In the genomic region with DNA sequence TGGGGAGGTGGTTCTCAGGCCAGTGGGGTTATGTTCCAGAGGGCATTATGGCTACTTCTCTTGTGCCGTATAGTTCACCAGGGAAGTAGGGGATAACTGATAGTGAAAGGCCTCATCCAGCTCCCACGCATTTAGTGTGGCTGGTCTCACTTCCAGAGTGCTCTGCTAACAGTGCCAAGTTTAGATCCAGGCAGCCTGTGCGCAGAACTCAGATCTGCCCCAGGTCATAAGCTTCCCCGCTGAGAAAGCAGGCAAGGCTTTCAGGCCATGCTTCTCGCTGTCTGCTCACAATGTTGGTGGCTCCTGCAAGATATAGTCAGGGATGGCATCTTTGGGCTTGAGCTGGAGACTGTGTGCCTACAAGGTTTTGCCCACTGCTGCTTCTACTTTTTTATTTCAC, we compare ENCODE assay signal across 18 cellular contexts. TPM values are rescaled to one million over a fixed set of nuclear protein-coding genes. Genes with fewer than 3 reads are reported as not detected.
DNase-seq lines count a peak whose midpoint lies in the region; ATAC-seq and TF ChIP-seq lines count a peak whose summit lies in the region.
"Had no signal": no experiment of that assay in that cellular context is flagged by ENCODE, and none has a peak within 500 bp of the region (broad histone marks: within the 10 kb centered on the region; RNA-seq: fewer than 3 reads in every experiment).

No MANE protein-coding gene starts in this region.

- H3K4me3 ChIP-seq in choroid plexus epithelial cell (ENCODE audit: low read depth, low read length) (no peak overlapping the region), right cardiac atrium (ENCODE audit: low read length) (no peak overlapping the region)
- H3K4me3 ChIP-seq: GM23248, K562 had no signal

- intact Hi-C loops in activated T-helper 1 cell treated with anti-CD3 and anti-CD28 coated beads, Interleukin-12 subunit alpha, Interleukin-12 subunit beta, Interleukin-2, Interleukin-4 antibody, amounts not matched to agents 30 ng/mL and 10 ng/mL and 1 ng/mL, durations not matched to agents 14 hours and 24 hours and 36 hours (cut with micrococcal nuclease): no loop called here
- intact Hi-C loops in right cardiac atrium (cut with DNase I): no loop called here

- WGBS in right cardiac atrium: 73% methylated on average over 5 of the region's 5 CpGs

- in situ Hi-C loops in G401 (cut with HindIII; ENCODE audit: low sequenced_read_pairs): no loop called here

- H3K27me3 Mint-ChIP-seq in activated T-helper 1 cell treated with anti-CD3 and anti-CD28 coated beads, Interleukin-12 subunit alpha, Interleukin-12 subunit beta, Interleukin-2, Interleukin-4 antibody, amounts not matched to agents 30 ng/mL and 10 ng/mL and 1 ng/mL, durations not matched to agents 14 hours and 24 hours and 36 hours (ENCODE audit: insufficient read depth): no peaks in the 10 kb centered on the region
- H3K27me3 Mint-ChIP-seq: CD4-positive, alpha-beta memory T cell had no signal

- H3K4me1 Mint-ChIP-seq in activated T-helper 1 cell treated with anti-CD3 and anti-CD28 coated beads, Interleukin-12 subunit alpha, Interleukin-12 subunit beta, Interleukin-2, Interleukin-4 antibody, amounts not matched to agents 30 ng/mL and 10 ng/mL and 1 ng/mL, durations not matched to agents 14 hours and 24 hours and 36 hours (ENCODE audit: low read depth): peaks cover 89% of the 10 kb centered on the region

- no peaks in the 10 kb centered on the region for H3K27me3 ChIP-seq in right cardiac atrium (ENCODE audit: control insufficient read depth, insufficient read depth)
- H3K27me3 ChIP-seq: BE2C had no signal

- no peaks in the 10 kb centered on the region for H3K9me3 ChIP-seq in right cardiac atrium (ENCODE audit: control insufficient read depth, low read length)
- H3K9me3 ChIP-seq: BE2C had no signal

- H3K36me3 Mint-ChIP-seq in activated T-helper 1 cell treated with anti-CD3 and anti-CD28 coated beads, Interleukin-12 subunit alpha, Interleukin-12 subunit beta, Interleukin-2, Interleukin-4 antibody, amounts not matched to agents 30 ng/mL and 10 ng/mL and 1 ng/mL, durations not matched to agents 14 hours and 24 hours and 36 hours (ENCODE audit: low read depth): peaks cover 87% of the 10 kb centered on the region

- no peak for TF ChIP-seq CTCF in choroid plexus epithelial cell (conservative IDR thresholded peaks at IDR 0.05; ENCODE audit: low read depth, low read length)

- H3K27ac ChIP-seq in right cardiac atrium (ENCODE audit: low read length): peak overlapping the region; percentile 96
- H3K27ac ChIP-seq: GM23248 had no signal

- DNase-seq in G401 (ENCODE audit: low spot score) (peak; percentile 37), choroid plexus epithelial cell (ENCODE audit: low read depth) (peak; percentile 52), right cardiac atrium (peak in 1 of 3 donors; percentile 26), KG1 (lab: John Stamatoyannopoulos, UW) (no peak), 8988T (no peak)
- DNase-seq in activated T-helper 1 cell treated with anti-CD3 and anti-CD28 coated beads, Interleukin-12 subunit alpha, Interleukin-12 subunit beta, Interleukin-2, Interleukin-4 antibody, amounts not matched to agents 30 ng/mL and 10 ng/mL and 1 ng/mL, durations not matched to agents 14 hours and 24 hours and 36 hours (ENCODE audit: low spot score): no peak
- DNase-seq: BE2C; CD4-positive, alpha-beta memory T cell; DND-41; GF-D8; GM23248; NCI-H1105; NCI-H1694 treated with DMSO at 0.1 percent for 48 hours; NCI-H82; SHP77 had no signal

- peak; percentile 74 for ATAC-seq in right cardiac atrium
- no peak for ATAC-seq in HG03460 (IDR thresholded peaks at IDR 0.05; ENCODE audit: unreplicated experiment)
- ATAC-seq: K562, Panc1 had no signal

- H3K4me3 Mint-ChIP-seq in activated T-helper 1 cell treated with anti-CD3 and anti-CD28 coated beads, Interleukin-12 subunit alpha, Interleukin-12 subunit beta, Interleukin-2, Interleukin-4 antibody, amounts not matched to agents 30 ng/mL and 10 ng/mL and 1 ng/mL, durations not matched to agents 14 hours and 24 hours and 36 hours: no peak overlapping the region
- H3K4me3 Mint-ChIP-seq: CD4-positive, alpha-beta memory T cell had no signal

- peak overlapping the region; percentile 57 for H3K27ac Mint-ChIP-seq in activated T-helper 1 cell treated with anti-CD3 and anti-CD28 coated beads, Interleukin-12 subunit alpha, Interleukin-12 subunit beta, Interleukin-2, Interleukin-4 antibody, amounts not matched to agents 30 ng/mL and 10 ng/mL and 1 ng/mL, durations not matched to agents 14 hours and 24 hours and 36 hours
- H3K27ac Mint-ChIP-seq: CD4-positive, alpha-beta memory T cell had no signal

- peaks cover 6% of the 10 kb centered on the region for H3K4me1 ChIP-seq in right cardiac atrium (ENCODE audit: control insufficient read depth, insufficient read depth, low read length)
- H3K4me1 ChIP-seq: BE2C had no signal

- H3K9me3 Mint-ChIP-seq in activated T-helper 1 cell treated with anti-CD3 and anti-CD28 coated beads, Interleukin-12 subunit alpha, Interleukin-12 subunit beta, Interleukin-2, Interleukin-4 antibody, amounts not matched to agents 30 ng/mL and 10 ng/mL and 1 ng/mL, durations not matched to agents 14 hours and 24 hours and 36 hours: peaks cover 45% of the 10 kb centered on the region

RNA-seq across cellular contexts. Expression of a gene that starts 11.3 kb away (rescaled TPM):
- 45.3 and 53.5 TPM in 2 replicates for total RNA-seq in G401 (2014; rRNA removed; shearing (Covaris generic))
- total RNA-seq in activated T-helper 1 cell treated with anti-CD3 and anti-CD28 coated beads, Interleukin-12 subunit alpha, Interleukin-12 subunit beta, Interleukin-2, Interleukin-4 antibody, amounts not matched to agents 30 ng/mL and 10 ng/mL and 1 ng/mL, durations not matched to agents 14 hours and 24 hours and 36 hours: 174 and 179 TPM in 2 replicates
- total RNA-seq in right cardiac atrium: 10 to 100 TPM; 31.1 to 43.6 (median 37.8) TPM
- polyA plus RNA-seq in right cardiac atrium: 29.2 TPM

Comparison
In these comparisons a context has a peak if more than half of its experiments do, and no peak if none do; other contexts are left out.
1. DNase-seq: peak in G401 (single experiment) and choroid plexus epithelial cell (single experiment); none in activated T-helper 1 cell treated with anti-CD3 and anti-CD28 coated beads, Interleukin-12 subunit alpha, Interleukin-12 subunit beta, Interleukin-2, Interleukin-4 antibody, amounts not matched to agents 30 ng/mL and 10 ng/mL and 1 ng/mL, durations not matched to agents 14 hours and 24 hours and 36 hours (single experiment), KG1 (single experiment) and 8988T (single experiment).